Comparison of ENCODE assay signal across 8 cellular contexts in genomic region chr11:118145285-118146227, GRCh38. TPM values are rescaled to one million over a fixed set of nuclear protein-coding genes. Genes with fewer than 3 reads are reported as not detected.
A peak's percentile ranks its signal among the peaks of the same experiment; 100 is the strongest.
DNase-seq lines count a peak whose midpoint lies in the region; ATAC-seq, FAIRE-seq and TF ChIP-seq lines count a peak whose summit lies in the region.

No MANE protein-coding gene starts in this region.

- H3K79me2 ChIP-seq in K562 (ENCODE audit: control insufficient read depth, insufficient read depth, low read length), result no peaks in the 10 kb centered on the region

- H3K9me1 ChIP-seq in K562 (ENCODE audit: control insufficient read depth, insufficient read depth, low read length), result no peaks in the 10 kb centered on the region

- ATAC-seq in HG02798 (IDR thresholded peaks at IDR 0.05; ENCODE audit: poor library complexity, unreplicated experiment) (peak; percentile 85), K562 (peak; percentile 97), GM21381 (IDR thresholded peaks at IDR 0.05; ENCODE audit: unreplicated experiment) (no peak)

- H3K9ac ChIP-seq in K562 (ENCODE audit: insufficient read depth in 1 of 2, low read depth in 2 of 2, low read length in 2 of 2), result peak overlapping the region in 1 of 2 experiments; percentile 74; a peak in 2 of 4 replicates

- H3K27me3 ChIP-seq in K562 (ENCODE audit: control insufficient read depth in 2 of 2, insufficient read depth in 2 of 2, low read length in 2 of 2) (peaks cover 7 to 62% of the 10 kb centered on the region in 2 experiments; a peak in 4 of 5 replicates), sigmoid colon (peaks cover 0 to 43% (median 6%) of the 10 kb centered on the region in 3 donors)

- POLR2A ChIA-PET in K562 (lab: Yijun Ruan, JAX), result no interaction called here

- CTCF ChIA-PET in K562 (lab: Yijun Ruan, JAX; ENCODE audit: low intra/inter-chr PET ratio), result interaction anchor here (0.6 to 2.2 kb wide), 4 partner anchors 26 to 514 kb away, joined by 3 to 17 read pairs (median 10); no protein-coding TSS in a partner anchor

- H3K4me1 ChIP-seq in K562 (replicated peaks in 1 of 2; ENCODE audit: control insufficient read depth in 2 of 2, insufficient read depth in 2 of 2, low read length in 2 of 2) (peaks cover 0 to 11% of the 10 kb centered on the region in 2 experiments; a peak in 3 of 5 replicates), sigmoid colon (peaks cover 0 to 9% (median 7%) of the 10 kb centered on the region in 4 donors)

- no peak for TF ChIP-seq EP300 in K562 (IDR thresholded peaks at IDR 0.05; ENCODE audit: low read length)
- no peak for TF ChIP-seq EP300 in sigmoid colon (IDR thresholded peaks at IDR 0.05)

- H3K4me3 ChIP-seq in GM12865 (ENCODE audit: low read depth, low read length) (peak overlapping the region; percentile 66), K562 (peak overlapping the region; percentile 46), iPS-11a (ENCODE audit: low read depth, low read length) (peak overlapping the region; percentile 55), sigmoid colon (peak overlapping the region; percentile 44 to 66 (median 60))

- TF ChIP-seq POLR2A in K562 (conservative IDR thresholded peaks at IDR 0.05) (no peak), sigmoid colon (IDR thresholded peaks at IDR 0.05) (no peak)

- no peaks in the 10 kb centered on the region for H3K9me3 ChIP-seq in K562 (replicated peaks; ENCODE audit: control insufficient read depth, insufficient read depth, low read depth, low read length)
- no peaks in the 10 kb centered on the region for H3K9me3 ChIP-seq in sigmoid colon

- DNase-seq in GM12865 (ENCODE audit: low read depth), result peak; percentile 86
- peak; percentile 19 for DNase-seq in NCI-H187 treated with DMSO at 0.1 percent for 48 hours (lab: John Stamatoyannopoulos, UW)
- peak; percentile 87 to 96 (median 94) for DNase-seq in K562 (ENCODE audit: extremely low read depth in 1 of 4, low spot score in 3 of 4)
- peak; percentile 89 for DNase-seq in sigmoid colon

- no peak overlapping the region for H3K27ac ChIP-seq in K562 (ENCODE audit: extremely low read depth, low read depth, low read length)
- H3K27ac ChIP-seq in sigmoid colon, result peak overlapping the region in 3 of 4 donors; percentile 39 to 58 (median 51)

- WGBS in K562 (ENCODE audit: insufficient coverage, low coverage, missing lambda C conversion rate), result under 1% methylated on average over 28 of the region's 78 CpGs
- WGBS in sigmoid colon, 2 donors, result 1 to 2% methylated on average over 78 of the region's 78 CpGs

- peak overlapping the region; percentile 84 for H3K4me2 ChIP-seq in K562 (ENCODE audit: insufficient read depth, low read length)

- BruUV-seq in K562 (replicated peaks; lab: Mats Ljungman, UMichigan), result no TSS peak

- peak; percentile 94 to 96 for TF ChIP-seq RAD21 in K562 (CRISPR knock-in tag; conservative IDR thresholded peaks at IDR 0.05 in 1 of 2, IDR thresholded peaks at IDR 0.05 in 1 of 2)

- H3K36me3 ChIP-seq in K562 (ENCODE audit: control insufficient read depth, insufficient read depth, low read length) (no peaks in the 10 kb centered on the region), sigmoid colon (no peaks in the 10 kb centered on the region)

- TF ChIP-seq CTCF in GM12865 (IDR thresholded peaks at IDR 0.05; ENCODE audit: insufficient read depth, low read depth, low read length, missing control alignments), result peak; percentile 87
- peak; percentile 86 to 93 (median 92) for TF ChIP-seq CTCF in K562 (IDR thresholded peaks at IDR 0.05 in 2 of 3, conservative IDR thresholded peaks at IDR 0.05 in 1 of 3; ENCODE audit: insufficient read depth in 2 of 3, low read depth in 1 of 3, low read length in 3 of 3)
- peak; percentile 90 to 97 (median 94) for TF ChIP-seq CTCF in sigmoid colon (IDR thresholded peaks at IDR 0.05)

- peak overlapping the region; percentile 91 for H2AFZ ChIP-seq in K562 (ENCODE audit: low read depth, low read length)

- intact Hi-C loops in K562 (cut with micrococcal nuclease) (loop anchor here (1.0 to 2.0 kb wide), 4 partner anchors 26 to 207 kb away; no protein-coding TSS in a partner anchor), sigmoid colon (cut with DNase I) (loop anchor here (1.0 to 5.0 kb wide), 3 partner anchors 26 to 343 kb away; no protein-coding TSS in a partner anchor)

- no peaks in the 10 kb centered on the region for H4K20me1 ChIP-seq in K562 (replicated peaks; ENCODE audit: control insufficient read depth, insufficient read depth, low read length)

- in situ Hi-C loops in K562 (cut with MboI), result no loop called here

- FAIRE-seq in TTC549 (lab: Jason Lieb, UNC), result peak; percentile 11
- FAIRE-seq in K562 (lab: Jason Lieb, UNC), result peak; percentile 96

RNA-seq across cellular contexts. Expression of gene SCN4B, which starts 7.1 kb away (rescaled TPM):
- not detected in 2 replicates for total RNA-seq in K562 (2011; cell fraction: chromatin; rRNA removed; ENCODE audit: low replicate concordance)
- total RNA-seq in K562 (2011; cell fraction: nucleolus; rRNA removed), result not detected in 2 replicates
- not detected in 2 replicates for total RNA-seq in K562 (2011; cell fraction: nucleoplasm; rRNA removed)
- total RNA-seq in K562 (2014; rRNA removed), result not detected in 2 replicates
- total RNA-seq in K562 (2014; rRNA removed; fragmentation: Illumina TruSeq; extraction: Trizol), result not detected in 2 replicates
- total RNA-seq in K562 (2015; rRNA removed; fragmentation: Illumina TruSeq; extraction: Trizol), result not detected in 2 replicates
- total RNA-seq in K562 (2021), result not detected in 2 replicates
- 0.03 and 0.04 TPM in 2 replicates for polyA plus RNA-seq in K562 (2011; rRNA removed)
- polyA plus RNA-seq in K562 (2011; cell fraction: cytosol; rRNA removed), result 0.01 TPM in 1 of 2 replicates, not detected in the other
- polyA plus RNA-seq in K562 (2011; cell fraction: nucleus; rRNA removed), result 0.07 TPM in 1 of 2 replicates, not detected in the other
- polyA plus RNA-seq in K562 (2012), result 0.07 TPM in 1 of 2 replicates, not detected in the other
- not detected in 2 replicates for polyA plus RNA-seq in K562 (2014; fragmentation: Illumina TruSeq; extraction: Trizol)
- polyA plus RNA-seq in K562 (2014; fragmentation: Nextera tagmentation; extraction: Ambion mirVana), result not detected
- polyA plus RNA-seq in K562 (2014; rRNA removed), result not detected in 2 replicates
- polyA minus RNA-seq in K562 (2011; rRNA and poly(A)+ RNA removed), result not detected in 2 replicates
- not detected in 2 replicates for polyA minus RNA-seq in K562 (2011; cell fraction: cytosol; rRNA and poly(A)+ RNA removed)
- polyA minus RNA-seq in K562 (2011; cell fraction: nucleus; rRNA and poly(A)+ RNA removed), result not detected in 2 replicates
- 1 to 10 TPM; 1.3 to 2.2 (median 1.5) TPM for total RNA-seq in sigmoid colon
- polyA plus RNA-seq in sigmoid colon, result 1 to 10 TPM in 2 of 3 donors, under 1 TPM in 1; 0.92 to 1.3 (median 1.2) TPM

RNA-seq across cellular contexts. Expression of gene SCN2B, which starts 30.9 kb away (rescaled TPM):
- not detected in 2 replicates for total RNA-seq in K562 (2011; cell fraction: chromatin; rRNA removed; ENCODE audit: low replicate concordance)
- total RNA-seq in K562 (2011; cell fraction: nucleolus; rRNA removed), result not detected in 2 replicates
- total RNA-seq in K562 (2011; cell fraction: nucleoplasm; rRNA removed), result not detected in 2 replicates
- total RNA-seq in K562 (2014; rRNA removed) (not detected in 2 replicates), K562 (2014; rRNA removed; fragmentation: Illumina TruSeq; extraction: Trizol) (not detected in 2 replicates), K562 (2015; rRNA removed; fragmentation: Illumina TruSeq; extraction: Trizol) (not detected in 2 replicates), K562 (2021) (not detected in 2 replicates), sigmoid colon (1 to 10 TPM in 3 of 4 donors, under 1 TPM in 1; 0.95 to 1.7 (median 1.2) TPM)
- polyA plus RNA-seq in K562 (2011; rRNA removed) (not detected in 2 replicates), K562 (2014; fragmentation: Illumina TruSeq; extraction: Trizol) (not detected in 2 replicates), K562 (2014; fragmentation: Nextera tagmentation; extraction: Ambion mirVana) (not detected), K562 (2014; rRNA removed) (not detected in 2 replicates), sigmoid colon (under 1 TPM; 0.23 to 0.74 (median 0.60) TPM)
- not detected in 2 replicates for polyA plus RNA-seq in K562 (2011; cell fraction: cytosol; rRNA removed)
- polyA plus RNA-seq in K562 (2011; cell fraction: nucleus; rRNA removed), result not detected in 2 replicates
- polyA plus RNA-seq in K562 (2012), result not detected in 2 replicates
- not detected in 2 replicates for polyA minus RNA-seq in K562 (2011; rRNA and poly(A)+ RNA removed)
- not detected in 2 replicates for polyA minus RNA-seq in K562 (2011; cell fraction: cytosol; rRNA and poly(A)+ RNA removed)
- not detected in 2 replicates for polyA minus RNA-seq in K562 (2011; cell fraction: nucleus; rRNA and poly(A)+ RNA removed)

RNA-seq across cellular contexts. Expression of gene SMIM35, which starts 58.8 kb away (rescaled TPM):
- total RNA-seq in K562 (2011; cell fraction: chromatin; rRNA removed; ENCODE audit: low replicate concordance), result not detected in 2 replicates
- 0.13 and 0.17 TPM in 2 replicates for total RNA-seq in K562 (2011; cell fraction: nucleolus; rRNA removed)
- 0.31 TPM in 1 of 2 replicates, not detected in the other for total RNA-seq in K562 (2011; cell fraction: nucleoplasm; rRNA removed)
- not detected in 2 replicates for total RNA-seq in K562 (2014; rRNA removed)
- not detected in 2 replicates for total RNA-seq in K562 (2014; rRNA removed; fragmentation: Illumina TruSeq; extraction: Trizol)
- not detected in 2 replicates for total RNA-seq in K562 (2015; rRNA removed; fragmentation: Illumina TruSeq; extraction: Trizol)
- total RNA-seq in K562 (2021), result not detected in 2 replicates
- polyA plus RNA-seq in K562 (2011; rRNA removed), result 0.03 TPM in 1 of 2 replicates, not detected in the other
- 0.01 and 0.03 TPM in 2 replicates for polyA plus RNA-seq in K562 (2011; cell fraction: cytosol; rRNA removed)
- polyA plus RNA-seq in K562 (2011; cell fraction: nucleus; rRNA removed), result 0.03 and 0.06 TPM in 2 replicates
- polyA plus RNA-seq in K562 (2012), result 0.10 TPM in 1 of 2 replicates, not detected in the other
- polyA plus RNA-seq in K562 (2014; fragmentation: Illumina TruSeq; extraction: Trizol), result not detected in 2 replicates
- polyA plus RNA-seq in K562 (2014; fragmentation: Nextera tagmentation; extraction: Ambion mirVana), result under 1 TPM in 1 of 2 experiments, not detected in 1; 0.03 TPM
- polyA plus RNA-seq in K562 (2014; rRNA removed), result not detected in 2 replicates
- polyA minus RNA-seq in K562 (2011; rRNA and poly(A)+ RNA removed), result not detected in 2 replicates
- 0.36 TPM in 1 of 2 replicates, not detected in the other for polyA minus RNA-seq in K562 (2011; cell fraction: cytosol; rRNA and poly(A)+ RNA removed)
- 0.11 and 0.13 TPM in 2 replicates for polyA minus RNA-seq in K562 (2011; cell fraction: nucleus; rRNA and poly(A)+ RNA removed)
- total RNA-seq in sigmoid colon, result not detected
- under 1 TPM in 1 of 3 donors, not detected in 2; 0.28 TPM for polyA plus RNA-seq in sigmoid colon

Comparison
In these comparisons a context has a peak if more than half of its experiments do, and no peak if none do; other contexts are left out.
1. DNase-seq: peak in every context shown above with its lines; median percentile 94 in K562; 89 in sigmoid colon; 86 in GM12865; 19 in NCI-H187 treated with DMSO at 0.1 percent for 48 hours.